Comparison of ENCODE assay signal across 24 cellular contexts in genomic region chr14:40218282-40218941, GRCh38.
DNase-seq lines count a peak whose midpoint lies in the region; ATAC-seq and TF ChIP-seq lines count a peak whose summit lies in the region.
"Had no signal": no experiment of that assay in that cellular context is flagged by ENCODE, and none has a peak within 500 bp of the region (broad histone marks: within the 10 kb centered on the region; RNA-seq: fewer than 3 reads in every experiment).

No MANE protein-coding gene starts in this region.

- peaks cover 10% of the 10 kb centered on the region; the same call in 1 of the 2 replicates for H3K4me1 ChIP-seq in OCI-LY3 (ENCODE audit: low read length)
- H3K4me1 ChIP-seq in GM23338 (ENCODE audit: insufficient read depth), result no peaks in the 10 kb centered on the region
- H3K4me1 ChIP-seq: A549, heart right ventricle, Peyer's patch, uterus had no signal

- H3K27ac ChIP-seq in OCI-LY3 (ENCODE audit: low read length), result no peak overlapping the region
- no peak overlapping the region for H3K27ac ChIP-seq in GM23338 (ENCODE audit: low read depth)
- H3K27ac ChIP-seq: A549, C4-2B, heart right ventricle, Peyer's patch, uterus had no signal

- H3K4me1 Mint-ChIP-seq in activated T-cell treated with anti-CD3 and anti-CD28 coated beads, Interleukin-2, amount 50 U/mL, for 72 hours (ENCODE audit: low read depth), result no peaks in the 10 kb centered on the region
- H3K4me1 Mint-ChIP-seq in GM23338, result no peaks in the 10 kb centered on the region
- H3K4me1 Mint-ChIP-seq: immature natural killer cell had no signal

- peaks cover 4% of the 10 kb centered on the region for H3K9me3 ChIP-seq in OCI-LY3 (ENCODE audit: insufficient read depth, low read length)
- H3K9me3 ChIP-seq: A549, heart right ventricle, mucosa of descending colon, Peyer's patch, SK-N-SH, uterus had no signal

- no peak overlapping the region for H3K4me3 Mint-ChIP-seq in activated T-cell treated with anti-CD3 and anti-CD28 coated beads, Interleukin-2, amount 50 U/mL, for 72 hours
- no peak overlapping the region for H3K4me3 Mint-ChIP-seq in GM23338
- H3K4me3 Mint-ChIP-seq: immature natural killer cell had no signal

- peaks cover 2% of the 10 kb centered on the region for H3K36me3 ChIP-seq in OCI-LY3 (replicated peaks; ENCODE audit: low read depth, low read length)
- H3K36me3 ChIP-seq in GM23338 (ENCODE audit: insufficient read depth), result no peaks in the 10 kb centered on the region
- H3K36me3 ChIP-seq: heart right ventricle, Peyer's patch, uterus had no signal

- H2AFZ ChIP-seq in OCI-LY3 (ENCODE audit: low read depth, low read length) (peak overlapping the region; percentile 52), GM23338 (no peak overlapping the region)

- no peak for DNase-seq in activated T-cell treated with anti-CD3 and anti-CD28 coated beads, Interleukin-2, amount 50 U/mL, for 72 hours
- no peak for DNase-seq in activated T-cell treated with anti-CD3 and anti-CD28 coated beads for 4 hours
- DNase-seq in NB4 (ENCODE audit: low read depth), result peak; percentile 60
- no peak for DNase-seq in GM23338 (ENCODE audit: low spot score)
- DNase-seq in activated effector memory CD4-positive, alpha-beta T cell treated with anti-CD3 and anti-CD28 coated beads, Interleukin-2, amount 50 U/mL, for 16 hours, result no peak
- DNase-seq in stimulated activated naive CD8-positive, alpha-beta T cell treated with anti-CD3 and anti-CD28 coated beads, Interleukin-15, Interleukin-2, amounts not matched to agents 100 U/mL and 50 U/mL, for 24 hours, result no peak
- DNase-seq: activated CD4-positive, alpha-beta T cell treated with anti-CD3 and anti-CD28 coated beads for 48 hours; activated gamma-delta T cell treated with Interleukin-2 at 50 U/mL for 16 hours; heart right ventricle; immature natural killer cell; left ventricle myocardium superior; mucosa of descending colon; NCI-H187; NCI-H446 treated with DMSO at 0.1 percent for 48 hours; Peyer's patch; SK-N-SH; stimulated activated CD4-positive, alpha-beta T cell treated with anti-CD3 and anti-CD28 coated beads, Interleukin-4, amount 100 ng/mL, for 1 hour; T1000; uterus had no signal

- H3K27ac Mint-ChIP-seq in activated T-cell treated with anti-CD3 and anti-CD28 coated beads, Interleukin-2, amount 50 U/mL, for 72 hours, result peak overlapping the region; percentile 20
- H3K27ac Mint-ChIP-seq in GM23338, result no peak overlapping the region

- no peaks in the 10 kb centered on the region for H3K9me2 ChIP-seq in GM23338 (ENCODE audit: insufficient read depth)
- H3K9me2 ChIP-seq: SK-N-SH had no signal

- H3K9me3 Mint-ChIP-seq in activated T-cell treated with anti-CD3 and anti-CD28 coated beads, Interleukin-2, amount 50 U/mL, for 72 hours, result peaks cover 4 to 5% of the 10 kb centered on the region in 2 donors
- peaks cover 3% of the 10 kb centered on the region; the same call in 1 of the 3 replicates for H3K9me3 Mint-ChIP-seq in GM23338

- no peaks in the 10 kb centered on the region for H3F3A ChIP-seq in GM23338 (replicated peaks; ENCODE audit: low read depth)

- TF ChIP-seq CTCF in NB4 (IDR thresholded peaks at IDR 0.05; ENCODE audit: low read depth, low read length), result no peak
- no peak for TF ChIP-seq CTCF in OCI-LY3 (IDR thresholded peaks at IDR 0.05; ENCODE audit: low read depth, low read length)
- no peak for TF ChIP-seq CTCF in GM23338 (conservative IDR thresholded peaks at IDR 0.05; ENCODE audit: low read depth in 2 of 2)

- H3K27me3 ChIP-seq in OCI-LY3 (ENCODE audit: low read depth, low read length) (no peaks in the 10 kb centered on the region), GM23338 (ENCODE audit: insufficient read depth) (no peaks in the 10 kb centered on the region)
- H3K27me3 ChIP-seq: heart right ventricle, Peyer's patch, uterus had no signal

- H3K4me3 ChIP-seq in NB4 (ENCODE audit: low read depth, low read length) (no peak overlapping the region), OCI-LY3 (ENCODE audit: low read length) (no peak overlapping the region), GM23338 (no peak overlapping the region)
- H3K4me3 ChIP-seq: A549, heart right ventricle, mucosa of descending colon, Peyer's patch, smooth muscle cell, uterus had no signal

- ATAC-seq in activated T-cell treated with anti-CD3 and anti-CD28 coated beads, Interleukin-2, amount 50 U/mL, for 72 hours (replicated peaks in 1 of 2), result no peak
- ATAC-seq in GM19035 (IDR thresholded peaks at IDR 0.05; ENCODE audit: unreplicated experiment) (no peak), GM23338 (no peak)
- ATAC-seq in stimulated activated naive CD8-positive, alpha-beta T cell treated with anti-CD3 and anti-CD28 coated beads, Interleukin-15, Interleukin-2, amounts not matched to agents 100 U/mL and 50 U/mL, for 24 hours, result no peak
- ATAC-seq: A549, left ventricle myocardium superior, mucosa of descending colon had no signal

- H4K20me1 ChIP-seq in OCI-LY3 (ENCODE audit: insufficient read depth, low read length), result no peaks in the 10 kb centered on the region
- H4K20me1 ChIP-seq in GM23338 (replicated peaks; ENCODE audit: insufficient read depth), result no peaks in the 10 kb centered on the region

- H3K9ac ChIP-seq in OCI-LY3 (ENCODE audit: low read length), result no peak overlapping the region
- H3K9ac ChIP-seq: SK-N-SH had no signal

- no peak for TF ChIP-seq POLR2A in NB4 (IDR thresholded peaks at IDR 0.05; ENCODE audit: extremely low read depth, insufficient read length)

- H3K4me2 ChIP-seq in OCI-LY3 (ENCODE audit: low read length) (peak overlapping the region; percentile 27; the same call in 1 of the 2 replicates), GM23338 (no peak overlapping the region)
- H3K4me2 ChIP-seq: A549, SK-N-SH, smooth muscle cell had no signal

- H3K79me2 ChIP-seq in OCI-LY3 (ENCODE audit: low read length) (no peaks in the 10 kb centered on the region), GM23338 (replicated peaks; ENCODE audit: insufficient read depth) (no peaks in the 10 kb centered on the region)

- H3K36me3 Mint-ChIP-seq in activated T-cell treated with anti-CD3 and anti-CD28 coated beads, Interleukin-2, amount 50 U/mL, for 72 hours (ENCODE audit: insufficient read depth in 2 of 2), result no peaks in the 10 kb centered on the region
- H3K36me3 Mint-ChIP-seq in GM23338 (ENCODE audit: low read depth), result no peaks in the 10 kb centered on the region
- H3K36me3 Mint-ChIP-seq: immature natural killer cell had no signal

- no peaks in the 10 kb centered on the region for H3K27me3 Mint-ChIP-seq in activated T-cell treated with anti-CD3 and anti-CD28 coated beads, Interleukin-2, amount 50 U/mL, for 72 hours (ENCODE audit: low read depth)
- peaks cover 2% of the 10 kb centered on the region for H3K27me3 Mint-ChIP-seq in GM23338 (ENCODE audit: insufficient read depth, low read depth, poor library complexity)

TF ChIP-seq in GM23338, 12 proteins besides CTCF, POLR2A, EP300 and RAD21 (continues in another document):
- no peak for TF ChIP-seq STAT1 (IDR thresholded peaks at IDR 0.05; ENCODE audit: unreplicated experiment)
- no peak for TF ChIP-seq REST (IDR thresholded peaks at IDR 0.05; ENCODE audit: unreplicated experiment)
- no peak for TF ChIP-seq EZH2phosphoT487 (IDR thresholded peaks at IDR 0.05; ENCODE audit: unreplicated experiment)
- no peak for TF ChIP-seq ZNF114 (CRISPR knock-in tag; IDR thresholded peaks at IDR 0.05)
- no peak for TF ChIP-seq NANOG (IDR thresholded peaks at IDR 0.05; ENCODE audit: borderline replicate concordance)
- TF ChIP-seq POLR2AphosphoS5 (IDR thresholded peaks at IDR 0.05; ENCODE audit: low read depth), result no peak
- TF ChIP-seq ZNF331 (CRISPR knock-in tag; IDR thresholded peaks at IDR 0.05; ENCODE audit: low read depth), result no peak
